In genomic region chr2:16218161-16218560, GRCh38 we compare ENCODE assay signal across 4 cellular contexts.
"Had no signal": no experiment of that assay in that cellular context is flagged by ENCODE, and none has a peak within 500 bp of the region (broad histone marks: within the 10 kb centered on the region; RNA-seq: fewer than 3 reads in every experiment).

No MANE protein-coding gene starts in this region.

- H3K4me3 ChIP-seq: K562 had no signal

- DNase-seq: IMR-90, KG1 had no signal

- H3K27ac ChIP-seq: HL-60 had no signal
